Comparison of ENCODE assay signal across 8 cellular contexts in genomic region chr3:10437272-10437994, GRCh38.
DNase-seq lines count a peak whose midpoint lies in the region; ATAC-seq, FAIRE-seq and TF ChIP-seq lines count a peak whose summit lies in the region.

No MANE protein-coding gene starts in this region.

- H3K27ac ChIP-seq in pancreas = no peak overlapping the region

- no peak for TF ChIP-seq CTCF in GM12865 (IDR thresholded peaks at IDR 0.05; ENCODE audit: insufficient read depth, low read depth, low read length, missing control alignments)
- TF ChIP-seq CTCF in natural killer cell (IDR thresholded peaks at IDR 0.05) = no peak
- TF ChIP-seq CTCF in Caco-2 (IDR thresholded peaks at IDR 0.05; ENCODE audit: insufficient read depth in 1 of 2, low read depth in 1 of 2, low read length in 1 of 2, severe bottlenecking in 1 of 2, unreplicated experiment in 1 of 2) = no peak
- TF ChIP-seq CTCF in pancreas (IDR thresholded peaks at IDR 0.05) = no peak

- H3K4me3 ChIP-seq in GM12865 (ENCODE audit: low read depth, low read length) = no peak overlapping the region
- no peak overlapping the region for H3K4me3 ChIP-seq in Caco-2 (ENCODE audit: low read depth, low read length)
- no peak overlapping the region for H3K4me3 ChIP-seq in pancreas

- ATAC-seq in natural killer cell (peak; percentile 90 to 97 (median 92)), HG03045 (IDR thresholded peaks at IDR 0.05; ENCODE audit: unreplicated experiment) (no peak), pancreas (no peak)

- H3K27ac Mint-ChIP-seq in natural killer cell (peak overlapping the region; percentile 71 to 90), Caco-2 (ENCODE audit: unreplicated experiment) (no peak overlapping the region)

- CTCF ChIA-PET in Caco-2 (lab: Charles Lee) = interaction anchor here (0.6 kb wide), 1 partner anchor 898 kb away, joined by 5 read pairs; no protein-coding TSS in a partner anchor

- DNase-seq in GM12865 (ENCODE audit: low read depth) (peak; percentile 28), HTR-8/SVneo (ENCODE audit: insufficient read length, low spot score) (no peak), natural killer cell (peak; percentile 40), DMS153 treated with DMSO at 0.1 percent for 48 hours (lab: John Stamatoyannopoulos, UW; ENCODE audit: unreplicated experiment) (no peak), Caco-2 (no peak), pancreas (no peak)
- peak; percentile 38 for DNase-seq in activated T-helper 9 cell treated with anti-CD3 and anti-CD28 coated beads, Interleukin-2, amount 50 U/mL, for 16 hours (ENCODE audit: low read depth)

- POLR2A ChIA-PET in Caco-2 (lab: Charles Lee) = no interaction called here

- no peaks in the 10 kb centered on the region for H3K9me3 ChIP-seq in Caco-2
- no peaks in the 10 kb centered on the region for H3K9me3 ChIP-seq in pancreas

- H3K36me3 Mint-ChIP-seq in natural killer cell (no peaks in the 10 kb centered on the region), Caco-2 (ENCODE audit: insufficient read depth, unreplicated experiment) (no peaks in the 10 kb centered on the region)

- no peaks in the 10 kb centered on the region for H3K4me1 ChIP-seq in Caco-2
- no peaks in the 10 kb centered on the region for H3K4me1 ChIP-seq in pancreas

- H3K36me3 ChIP-seq in Caco-2 (ENCODE audit: control insufficient read depth, insufficient read depth, low read length) = no peaks in the 10 kb centered on the region
- H3K36me3 ChIP-seq in pancreas = no peaks in the 10 kb centered on the region

- WGBS in pancreas, 2 donors = 69 to 73% methylated on average over 7 of the region's 7 CpGs

- peaks cover 17 to 26% of the 10 kb centered on the region in 2 donors for H3K4me1 Mint-ChIP-seq in natural killer cell
- H3K4me1 Mint-ChIP-seq in Caco-2 (ENCODE audit: low read depth, unreplicated experiment) = no peaks in the 10 kb centered on the region

- intact Hi-C loops in natural killer cell (cut with micrococcal nuclease) (no loop called here), Caco-2 (cut with micrococcal nuclease; ENCODE audit: unreplicated experiment) (no loop called here), pancreas (cut with DNase I) (no loop called here)

- H3K27me3 ChIP-seq in Caco-2 (replicated peaks; ENCODE audit: control insufficient read depth, insufficient read depth, low read length) (no peaks in the 10 kb centered on the region), pancreas (no peaks in the 10 kb centered on the region)

- no peaks in the 10 kb centered on the region for H3K9me3 Mint-ChIP-seq in natural killer cell
- no peaks in the 10 kb centered on the region for H3K9me3 Mint-ChIP-seq in Caco-2 (ENCODE audit: unreplicated experiment)

- H3K4me3 Mint-ChIP-seq in natural killer cell (no peak overlapping the region), Caco-2 (ENCODE audit: unreplicated experiment) (no peak overlapping the region)

- H3K27me3 Mint-ChIP-seq in natural killer cell (ENCODE audit: low read depth in 2 of 2) = no peaks in the 10 kb centered on the region
- H3K27me3 Mint-ChIP-seq in Caco-2 (ENCODE audit: insufficient read depth, unreplicated experiment) = peaks cover 14% of the 10 kb centered on the region

- peak; percentile 23 for FAIRE-seq in HTR-8/SVneo (lab: Jason Lieb, UNC)
- no peak for FAIRE-seq in pancreas (lab: Jason Lieb, UNC)

- no TSS peak for BruUV-seq in Caco-2 (replicated peaks; lab: Mats Ljungman, UMichigan)

Comparison
In these comparisons a context has a peak if more than half of its experiments do, and no peak if none do; other contexts are left out.
1. DNase-seq: peak in GM12865 (single experiment), activated T-helper 9 cell treated with anti-CD3 and anti-CD28 coated beads, Interleukin-2, amount 50 U/mL, for 16 hours (single experiment) and natural killer cell (single experiment); none in HTR-8/SVneo (single experiment), DMS153 treated with DMSO at 0.1 percent for 48 hours (single experiment), Caco-2 (0 of 2) and pancreas (0 of 6).
2. ATAC-seq: peak in natural killer cell (3 of 3); none in HG03045 (single experiment) and pancreas (0 of 4).